ENCODE assay signal across 29 cellular contexts in the genomic region with DNA sequence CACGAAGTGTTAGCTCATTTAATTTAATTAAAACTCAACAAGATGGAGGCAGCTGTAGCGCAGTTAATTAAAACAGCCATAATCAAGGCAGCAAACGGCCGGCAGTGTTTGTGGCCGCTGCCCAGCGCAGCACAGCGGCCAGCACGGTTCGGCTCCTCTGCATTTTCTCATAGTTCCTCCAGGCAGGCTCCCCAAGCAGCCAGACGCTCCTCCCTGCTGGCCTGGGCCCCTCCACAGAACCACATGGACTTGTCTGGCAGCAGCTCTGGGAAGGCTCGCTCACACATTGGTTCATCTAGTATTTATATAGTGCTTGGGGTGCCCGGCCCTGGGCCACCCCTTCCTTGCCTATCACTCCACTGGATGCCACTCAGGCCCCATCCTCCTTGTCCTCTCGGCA. TPM values are rescaled to one million over a fixed set of nuclear protein-coding genes. Genes with fewer than 3 reads are reported as not detected.
A peak's percentile ranks its signal among the peaks of the same experiment; 100 is the strongest.
DNase-seq lines count a peak whose midpoint lies in the region; TF ChIP-seq lines count a peak whose summit lies in the region.
"Had no signal": no experiment of that assay in that cellular context is flagged by ENCODE, and none has a peak within 500 bp of the region (broad histone marks: within the 10 kb centered on the region; RNA-seq: fewer than 3 reads in every experiment).

No MANE protein-coding gene starts in this region.

- H3K4me1 Mint-ChIP-seq in H9 (peaks cover 9 to 15% of the 10 kb centered on the region in 2 experiments; a peak in 3 of 4 replicates), glutamatergic neuron (ENCODE audit: low read depth, unreplicated experiment) (peaks cover 35% of the 10 kb centered on the region), chondrocyte (ENCODE audit: low read depth) (no peaks in the 10 kb centered on the region)

- no peak overlapping the region for H2BK12ac ChIP-seq in H9 (ENCODE audit: insufficient read length, low read depth, low read length)
- H2BK12ac ChIP-seq in neuronal stem cell (ENCODE audit: low read length) = no peak overlapping the region

- H3K18ac ChIP-seq in H9 (ENCODE audit: insufficient read length, low read depth, low read length) (no peak overlapping the region), neuronal stem cell (ENCODE audit: low read length) (no peak overlapping the region)

- H4K91ac ChIP-seq in H9 (ENCODE audit: insufficient read length, low read depth, low read length) = no peak overlapping the region
- no peak overlapping the region for H4K91ac ChIP-seq in neuronal stem cell (ENCODE audit: low read depth, low read length, poor library complexity)

- DNase-seq in H9 (no peak), glutamatergic neuron (no peak), neuronal stem cell (ENCODE audit: low spot score) (no peak), chondrocyte (ENCODE audit: low spot score) (no peak), NCI-H1417 (lab: John Stamatoyannopoulos, UW) (no peak), NCI-H187 treated with DMSO at 0.1 percent for 48 hours (lab: John Stamatoyannopoulos, UW) (no peak), NCI-H524 (lab: John Stamatoyannopoulos, UW) (no peak)
- DNase-seq: Caco-2; CD8-positive, alpha-beta T cell; DMS 273 treated with DMSO at 0.1 percent for 48 hours; DMS79; EL; GDM1; HFFc6; KBM-7; MV-4-11; NCI-H1105; NCI-H146; NCI-H2029; NCI-H446; NCI-H526; NCI-H82; RPMI8226; SHP77 treated with DMSO at 0.1 percent for 48 hours had no signal

- no peak overlapping the region for H3K14ac ChIP-seq in H9 (ENCODE audit: insufficient read depth, low read length)
- H3K14ac ChIP-seq in neuronal stem cell (ENCODE audit: low read length) = no peak overlapping the region

- H3K23me2 ChIP-seq in H9 (ENCODE audit: insufficient read length, low read depth, low read length, poor library complexity, severe bottlenecking) = peaks cover 2% of the 10 kb centered on the region

- H3K79me1 ChIP-seq in H9 (ENCODE audit: insufficient read depth, low read depth, low read length, poor library complexity, severe bottlenecking) (no peaks in the 10 kb centered on the region), neuronal stem cell (ENCODE audit: low read depth, low read length) (peaks cover 5% of the 10 kb centered on the region)

- H3K9me3 ChIP-seq in H9 (ENCODE audit: control insufficient read depth, low read depth, low read length) (no peaks in the 10 kb centered on the region), neuronal stem cell (replicated peaks in 1 of 2; ENCODE audit: control insufficient read depth in 2 of 2, insufficient read depth in 1 of 2, low read depth in 1 of 2, low read length in 2 of 2) (peaks cover 0 to 2% of the 10 kb centered on the region in 2 donors)
- H3K9me3 ChIP-seq: Caco-2, HAP-1 had no signal

- H2AK5ac ChIP-seq in H9 (ENCODE audit: insufficient read length, low read length) (no peak overlapping the region), neuronal stem cell (ENCODE audit: low read depth, low read length) (no peak overlapping the region)

- H3K36me3 Mint-ChIP-seq in H9 (ENCODE audit: insufficient read depth in 1 of 3, low read depth in 3 of 3) = peaks cover 27 to 60% (median 54%) of the 10 kb centered on the region in 3 experiments; a peak in 6 of 7 replicates
- no peaks in the 10 kb centered on the region for H3K36me3 Mint-ChIP-seq in glutamatergic neuron (ENCODE audit: unreplicated experiment)
- peaks cover 15% of the 10 kb centered on the region for H3K36me3 Mint-ChIP-seq in chondrocyte (ENCODE audit: low read depth)
- H3K36me3 Mint-ChIP-seq: CD8-positive, alpha-beta T cell had no signal

- WGBS in H9 (ENCODE audit: extremely low coverage, insufficient read length, low lambda C conversion rate) = no CpG with 5 or more reads among the region's 13 CpGs
- no CpG with 5 or more reads among the region's 13 CpGs for WGBS in neuronal stem cell (ENCODE audit: extremely low coverage in 2 of 2, insufficient read length in 2 of 2, insufficient replicate concordance in 1 of 2), 2 donors

- no peak overlapping the region for H3K9ac ChIP-seq in H9 (ENCODE audit: extremely low read depth, insufficient read length, low read length)
- H3K9ac ChIP-seq in neuronal stem cell (ENCODE audit: low read depth, low read length, poor library complexity) = no peak overlapping the region

- H3K4me3 Mint-ChIP-seq in H9 = no peak overlapping the region
- peak overlapping the region; percentile 39 for H3K4me3 Mint-ChIP-seq in glutamatergic neuron (ENCODE audit: unreplicated experiment)
- H3K4me3 Mint-ChIP-seq in chondrocyte (ENCODE audit: unreplicated experiment) = no peak overlapping the region
- H3K4me3 Mint-ChIP-seq: CD8-positive, alpha-beta T cell; GM23338; HFFc6 had no signal

- no peaks in the 10 kb centered on the region for H3K27me3 Mint-ChIP-seq in H9 (ENCODE audit: low read depth)
- H3K27me3 Mint-ChIP-seq in glutamatergic neuron (ENCODE audit: unreplicated experiment) = peaks cover 15% of the 10 kb centered on the region
- H3K27me3 Mint-ChIP-seq in chondrocyte (ENCODE audit: low read depth) = no peaks in the 10 kb centered on the region

- H3K27me3 ChIP-seq in H9 (ENCODE audit: insufficient read depth, low read length) (no peaks in the 10 kb centered on the region), neuronal stem cell (ENCODE audit: control insufficient read depth in 3 of 3, insufficient read depth in 3 of 3, low read depth in 1 of 3, low read length in 3 of 3) (no peaks in the 10 kb centered on the region)

- H2BK120ac ChIP-seq in H9 (ENCODE audit: low read depth, low read length, poor library complexity, severe bottlenecking) = no peak overlapping the region
- no peak overlapping the region for H2BK120ac ChIP-seq in neuronal stem cell (ENCODE audit: low read depth, low read length)

- H2AFZ ChIP-seq in H9 (ENCODE audit: low read length) = no peak overlapping the region
- no peak overlapping the region for H2AFZ ChIP-seq in neuronal stem cell (ENCODE audit: low read length)
- H2AFZ ChIP-seq: GM23338, PC-9 had no signal

- no peaks in the 10 kb centered on the region for H3K4me1 ChIP-seq in H9 (ENCODE audit: insufficient read depth, low read length)
- H3K4me1 ChIP-seq in neuronal stem cell (ENCODE audit: control insufficient read depth in 2 of 2, insufficient read depth in 1 of 2, low read depth in 1 of 2, low read length in 2 of 2) = peaks cover 8 to 30% of the 10 kb centered on the region in 2 donors
- H3K4me1 ChIP-seq: Caco-2, HAP-1 had no signal

- H3K4me2 ChIP-seq in H9 (ENCODE audit: insufficient read depth, insufficient read length, low read length) = no peak overlapping the region
- no peak overlapping the region for H3K4me2 ChIP-seq in neuronal stem cell (ENCODE audit: insufficient read depth, low read length, poor library complexity, severe bottlenecking)
- H3K4me2 ChIP-seq: GM23338, PC-9 had no signal

- H3K79me2 ChIP-seq in H9 (ENCODE audit: insufficient read depth, low read length) = no peaks in the 10 kb centered on the region

- no peaks in the 10 kb centered on the region for H4K20me1 ChIP-seq in H9 (ENCODE audit: control insufficient read depth, insufficient read depth, insufficient read length)

- H2BK20ac ChIP-seq in H9 (ENCODE audit: low read depth, low read length, poor library complexity, severe bottlenecking) = no peak overlapping the region

- H2BK5ac ChIP-seq in H9 (ENCODE audit: insufficient read length, low read length) (no peak overlapping the region), neuronal stem cell (ENCODE audit: low read length) (peak overlapping the region; percentile 19)

- no peak overlapping the region for H3K4ac ChIP-seq in H9 (ENCODE audit: low read depth, low read length)
- H3K4ac ChIP-seq in neuronal stem cell (ENCODE audit: low read length) = no peak overlapping the region

- H2BK15ac ChIP-seq in H9 (ENCODE audit: low read depth, low read length) (no peak overlapping the region), neuronal stem cell (ENCODE audit: low read length) (no peak overlapping the region)

- peak overlapping the region in 2 of 3 experiments; percentile 30 to 49; a peak in 3 of 7 replicates for H3K27ac Mint-ChIP-seq in H9
- H3K27ac Mint-ChIP-seq in glutamatergic neuron (ENCODE audit: unreplicated experiment) = no peak overlapping the region
- H3K27ac Mint-ChIP-seq in chondrocyte (ENCODE audit: unreplicated experiment) = no peak overlapping the region
- H3K27ac Mint-ChIP-seq: CD8-positive, alpha-beta T cell; GM23338; HFFc6 had no signal

- peaks cover 23 to 57% of the 10 kb centered on the region in 2 donors for H3K36me3 ChIP-seq in neuronal stem cell (replicated peaks in 1 of 2; ENCODE audit: control insufficient read depth in 2 of 2, insufficient read depth in 2 of 2, low read length in 2 of 2)

- H3T11ph ChIP-seq in H9 (ENCODE audit: low read length) = no peak overlapping the region

- no peaks in the 10 kb centered on the region for H3K9me3 Mint-ChIP-seq in H9
- peaks cover 7% of the 10 kb centered on the region for H3K9me3 Mint-ChIP-seq in glutamatergic neuron (ENCODE audit: unreplicated experiment)
- no peaks in the 10 kb centered on the region for H3K9me3 Mint-ChIP-seq in chondrocyte (ENCODE audit: low read depth)
- H3K9me3 Mint-ChIP-seq: CD8-positive, alpha-beta T cell; GM23338; HFFc6 had no signal

- no peak overlapping the region for H3K27ac ChIP-seq in H9 (ENCODE audit: insufficient read length, low read depth, low read length)
- H3K27ac ChIP-seq in neuronal stem cell (replicated peaks; ENCODE audit: low read length) = no peak overlapping the region
- H3K27ac ChIP-seq: PC-9, SK-N-MC had no signal

- H3K56ac ChIP-seq in H9 (ENCODE audit: insufficient read length, low read depth, low read length) = no peak overlapping the region

- no peak overlapping the region for H3K4me3 ChIP-seq in neuronal stem cell (ENCODE audit: low read length in 2 of 2)
- H3K4me3 ChIP-seq: GM12878, GM23338, HAP-1, PC-9, SK-N-MC had no signal

- H3K23ac ChIP-seq in H9 (ENCODE audit: insufficient read length, low read depth, low read length) (no peak overlapping the region), neuronal stem cell (ENCODE audit: low read depth, low read length, poor library complexity) (peak overlapping the region; percentile 36)

- no peak for TF ChIP-seq CTCF in H9 (conservative IDR thresholded peaks at IDR 0.05)
- TF ChIP-seq CTCF in glutamatergic neuron (IDR thresholded peaks at IDR 0.05; ENCODE audit: partially characterized antibody, unreplicated experiment) = no peak
- TF ChIP-seq CTCF in chondrocyte (IDR thresholded peaks at IDR 0.05) = no peak

- H4K5ac ChIP-seq in H9 (ENCODE audit: insufficient read length, low read depth, low read length) = no peak overlapping the region

- no peak overlapping the region for H4K8ac ChIP-seq in H9 (replicated peaks; ENCODE audit: insufficient read length, low read depth, low read length)
- H4K8ac ChIP-seq in neuronal stem cell (ENCODE audit: low read depth, low read length) = no peak overlapping the region

RNA-seq across cellular contexts. Expression of gene PTPRF, which starts 40.1 kb away (rescaled TPM):
- total RNA-seq in H9 (2021) (192 and 193 TPM in 2 replicates), glutamatergic neuron (ENCODE audit: unreplicated experiment) (171 TPM), chondrocyte (54.6 to 66.7 TPM (median 62.0 TPM) in 3 replicates)
- 62.9 TPM for polyA plus RNA-seq in neuronal stem cell (2013, experiment 1 of 2)
- 64.0 TPM for polyA plus RNA-seq in neuronal stem cell (2013, experiment 2 of 2)

Comparison
In these comparisons a context has a peak if more than half of its experiments do, and no peak if none do; other contexts are left out.
1. H3K27ac Mint-ChIP-seq: peak in H9 (2 of 3); none in glutamatergic neuron (single experiment) and chondrocyte (single experiment).